8 cellular contexts compared by ENCODE assay signal in genomic region chr22:32265882-32266767, GRCh38. TPM values are rescaled to one million over a fixed set of nuclear protein-coding genes. Genes with fewer than 3 reads are reported as not detected.
DNase-seq lines count a peak whose midpoint lies in the region; ATAC-seq, FAIRE-seq and TF ChIP-seq lines count a peak whose summit lies in the region.

No MANE protein-coding gene starts in this region.

- H3K27me3 Mint-ChIP-seq in activated T-helper 2 cell treated with anti-CD3 and anti-CD28 coated beads, Interferon-gamma antibody, Interleukin-2, Interleukin-4, amounts not matched to agents 10 μg/mL and 5 μg/mL and 100 μg/mL, durations not matched to agents 14 hours and 24 hours and 36 hours (ENCODE audit: low read depth) = no peaks in the 10 kb centered on the region

- TF ChIP-seq EP300 in tibial nerve (IDR thresholded peaks at IDR 0.05) = no peak

- H3K4me3 ChIP-seq in Karpas-422 (ENCODE audit: low read length) = no peak overlapping the region
- H3K4me3 ChIP-seq in pancreas = no peak overlapping the region
- peak overlapping the region in 1 of 4 donors; percentile 20 for H3K4me3 ChIP-seq in tibial nerve

- H3K4me1 ChIP-seq in Karpas-422 (ENCODE audit: low read length) = no peaks in the 10 kb centered on the region
- H3K4me1 ChIP-seq in pancreas = no peaks in the 10 kb centered on the region
- H3K4me1 ChIP-seq in tibial nerve = peaks cover 0 to 8% (median 0%) of the 10 kb centered on the region in 4 donors

- 25 to 28% methylated on average over 10 of the region's 10 CpGs for WGBS in pancreas, 2 donors
- 23 to 25% methylated on average over 10 of the region's 10 CpGs for WGBS in tibial nerve, 2 donors

- TF ChIP-seq CTCF in pancreas (IDR thresholded peaks at IDR 0.05) = peak; percentile 61 to 78 (median 66)
- peak; percentile 65 to 80 (median 75) for TF ChIP-seq CTCF in tibial nerve (IDR thresholded peaks at IDR 0.05)

- H3K9me3 Mint-ChIP-seq in activated T-helper 2 cell treated with anti-CD3 and anti-CD28 coated beads, Interferon-gamma antibody, Interleukin-2, Interleukin-4, amounts not matched to agents 10 μg/mL and 5 μg/mL and 100 μg/mL, durations not matched to agents 14 hours and 24 hours and 36 hours = no peaks in the 10 kb centered on the region

- H3K4me1 Mint-ChIP-seq in activated T-helper 2 cell treated with anti-CD3 and anti-CD28 coated beads, Interferon-gamma antibody, Interleukin-2, Interleukin-4, amounts not matched to agents 10 μg/mL and 5 μg/mL and 100 μg/mL, durations not matched to agents 14 hours and 24 hours and 36 hours (ENCODE audit: low read depth) = peaks cover 6% of the 10 kb centered on the region

- DNase-seq in DMS 273 (lab: John Stamatoyannopoulos, UW; ENCODE audit: unreplicated experiment) (peak; percentile 83), Karpas-422 (peak; percentile 87), RPMI8226 (peak; percentile 73), foreskin melanocyte (peak; percentile 68), pancreas (peak in 4 of 6 donors; percentile 44 to 64 (median 56)), tibial nerve (ENCODE audit: low spot score in 2 of 2) (peak; percentile 33 to 84)
- DNase-seq in activated T-helper 2 cell treated with anti-CD3 and anti-CD28 coated beads, Interferon-gamma antibody, Interleukin-2, Interleukin-4, amounts not matched to agents 10 μg/mL and 5 μg/mL and 100 μg/mL, durations not matched to agents 14 hours and 24 hours and 36 hours (ENCODE audit: low spot score) = peak; percentile 55

- H3K4me3 Mint-ChIP-seq in activated T-helper 2 cell treated with anti-CD3 and anti-CD28 coated beads, Interferon-gamma antibody, Interleukin-2, Interleukin-4, amounts not matched to agents 10 μg/mL and 5 μg/mL and 100 μg/mL, durations not matched to agents 14 hours and 24 hours and 36 hours (ENCODE audit: low read depth) = no peak overlapping the region

- TF ChIP-seq POLR2A in tibial nerve (IDR thresholded peaks at IDR 0.05) = no peak

- intact Hi-C loops in activated T-helper 2 cell treated with anti-CD3 and anti-CD28 coated beads, Interferon-gamma antibody, Interleukin-2, Interleukin-4, amounts not matched to agents 10 μg/mL and 5 μg/mL and 100 μg/mL, durations not matched to agents 14 hours and 24 hours and 36 hours (cut with micrococcal nuclease) = loop anchor here (5.0 to 10.0 kb wide), 3 partner anchors 161 to 289 kb away; partner anchors contain the start of gene FBXO7
- intact Hi-C loops in pancreas (cut with DNase I) = no loop called here

- H3K36me3 Mint-ChIP-seq in activated T-helper 2 cell treated with anti-CD3 and anti-CD28 coated beads, Interferon-gamma antibody, Interleukin-2, Interleukin-4, amounts not matched to agents 10 μg/mL and 5 μg/mL and 100 μg/mL, durations not matched to agents 14 hours and 24 hours and 36 hours (ENCODE audit: low read depth) = no peaks in the 10 kb centered on the region

- no peak overlapping the region for H3K27ac Mint-ChIP-seq in activated T-helper 2 cell treated with anti-CD3 and anti-CD28 coated beads, Interferon-gamma antibody, Interleukin-2, Interleukin-4, amounts not matched to agents 10 μg/mL and 5 μg/mL and 100 μg/mL, durations not matched to agents 14 hours and 24 hours and 36 hours

- no peaks in the 10 kb centered on the region for H3K79me2 ChIP-seq in Karpas-422 (ENCODE audit: low read length)

- H3K27ac ChIP-seq in Karpas-422 (ENCODE audit: low read length) (no peak overlapping the region), pancreas (no peak overlapping the region), tibial nerve (peak overlapping the region in 1 of 4 donors; percentile 11)

- H3K27me3 ChIP-seq in Karpas-422 (ENCODE audit: low read length) (no peaks in the 10 kb centered on the region), pancreas (no peaks in the 10 kb centered on the region), tibial nerve (no peaks in the 10 kb centered on the region)

- no peak overlapping the region for H3K9ac ChIP-seq in Karpas-422 (ENCODE audit: low read length)

- no peak overlapping the region for H2AFZ ChIP-seq in Karpas-422 (ENCODE audit: low read length)

- ATAC-seq in pancreas = peak; percentile 80 to 93 (median 90)
- ATAC-seq in GM19463 (IDR thresholded peaks at IDR 0.05; ENCODE audit: unreplicated experiment) = no peak

- H3K36me3 ChIP-seq in Karpas-422 (ENCODE audit: insufficient read depth, low read length) (no peaks in the 10 kb centered on the region), pancreas (no peaks in the 10 kb centered on the region), tibial nerve (no peaks in the 10 kb centered on the region)

- peak; percentile 82 for FAIRE-seq in pancreas (lab: Jason Lieb, UNC)

- H3K9me2 ChIP-seq in Karpas-422 (replicated peaks; ENCODE audit: insufficient read depth, low read length) = no peaks in the 10 kb centered on the region

- H3K9me3 ChIP-seq in Karpas-422 (ENCODE audit: low read length) (no peaks in the 10 kb centered on the region), pancreas (no peaks in the 10 kb centered on the region), tibial nerve (no peaks in the 10 kb centered on the region)

- no peaks in the 10 kb centered on the region for H4K20me1 ChIP-seq in Karpas-422 (ENCODE audit: insufficient read depth, low read depth, low read length)

- H3K4me2 ChIP-seq in Karpas-422 (ENCODE audit: low read depth, low read length, poor library complexity, severe bottlenecking) = peak overlapping the region; percentile 11

RNA-seq across cellular contexts. Expression of gene SLC5A4, which starts 11.0 kb away (rescaled TPM):
- not detected in 2 replicates for total RNA-seq in Karpas-422 (2014; rRNA removed; shearing (Covaris generic); ENCODE audit: low replicate concordance)
- total RNA-seq in activated T-helper 2 cell treated with anti-CD3 and anti-CD28 coated beads, Interferon-gamma antibody, Interleukin-2, Interleukin-4, amounts not matched to agents 10 μg/mL and 5 μg/mL and 100 μg/mL, durations not matched to agents 14 hours and 24 hours and 36 hours = not detected in 2 replicates
- under 1 TPM; 0.12 to 0.69 (median 0.22) TPM for total RNA-seq in pancreas
- under 1 TPM; 0.19 to 0.56 TPM for polyA plus RNA-seq in pancreas
- 1 to 10 TPM in 2 of 4 donors, under 1 TPM in 2; 0.21 to 2.4 (median 1.3) TPM for total RNA-seq in tibial nerve
